18 cellular contexts compared by ENCODE assay signal in genomic region chr6:1104988-1105670, GRCh38.
DNase-seq lines count a peak whose midpoint lies in the region; ATAC-seq, FAIRE-seq and TF ChIP-seq lines count a peak whose summit lies in the region.
"Had no signal": no experiment of that assay in that cellular context is flagged by ENCODE, and none has a peak within 500 bp of the region (broad histone marks: within the 10 kb centered on the region; RNA-seq: fewer than 3 reads in every experiment).

No MANE protein-coding gene starts in this region.

- H3K23ac ChIP-seq in IMR-90 (ENCODE audit: low read depth, low read length) = no peak overlapping the region

- H3F3A ChIP-seq in GM23338 (replicated peaks; ENCODE audit: low read depth) = no peaks in the 10 kb centered on the region

- dilution Hi-C loops in IMR-90 (cut with HindIII; ENCODE audit: low sequenced_read_pairs, unreplicated experiment) = no loop called here
- dilution Hi-C loops in keratinocyte (cut with MboI; ENCODE audit: extremely low pct_ligation_motif_present, low sequenced_read_pairs) = no loop called here

- no peak overlapping the region for H2AK9ac ChIP-seq in IMR-90 (replicated peaks; ENCODE audit: low read depth, low read length, poor library complexity)

- H3K36me3 ChIP-seq in GM23338 (ENCODE audit: insufficient read depth) (peaks cover 2% of the 10 kb centered on the region; the same call in 1 of the 2 replicates), IMR-90 (ENCODE audit: control insufficient read depth, insufficient read depth, low read length) (no peaks in the 10 kb centered on the region), keratinocyte (ENCODE audit: control insufficient read depth in 2 of 2, extremely low read depth in 1 of 2, insufficient read depth in 2 of 2, low read length in 2 of 2) (no peaks in the 10 kb centered on the region), brain microvascular endothelial cell (replicated peaks) (no peaks in the 10 kb centered on the region)

- H3K56ac ChIP-seq in IMR-90 (ENCODE audit: extremely low read depth, insufficient read depth, low read length) = no peak overlapping the region

- TF ChIP-seq RAD21 in IMR-90 (IDR thresholded peaks at IDR 0.05; ENCODE audit: low read length) = no peak

- peaks cover 22% of the 10 kb centered on the region for H3K4me1 Mint-ChIP-seq in GM23338
- H3K4me1 Mint-ChIP-seq: B cell had no signal

- H3K9ac ChIP-seq in IMR-90 (ENCODE audit: low read depth, low read length) = no peak overlapping the region
- H3K9ac ChIP-seq in keratinocyte (ENCODE audit: control insufficient read depth, extremely low read depth, insufficient read depth, low read length) = no peak overlapping the region

- no peak overlapping the region; the same call in 1 of the 2 replicates for H3K18ac ChIP-seq in IMR-90 (ENCODE audit: low read depth, low read length)

- H3K27me3 Mint-ChIP-seq in GM23338 (ENCODE audit: insufficient read depth, low read depth, poor library complexity) = peaks cover 89% of the 10 kb centered on the region

- TF ChIP-seq CTCF in GM23338 (conservative IDR thresholded peaks at IDR 0.05; ENCODE audit: low read depth in 2 of 2) = no peak
- TF ChIP-seq CTCF in IMR-90 (conservative IDR thresholded peaks at IDR 0.05; ENCODE audit: low read depth, low read length) = no peak
- TF ChIP-seq CTCF in foreskin keratinocyte (conservative IDR thresholded peaks at IDR 0.05) = no peak
- TF ChIP-seq CTCF in keratinocyte (optimal IDR thresholded peaks at IDR 0.05 in 1 of 3, IDR thresholded peaks at IDR 0.05 in 1 of 3, conservative IDR thresholded peaks at IDR 0.05 in 1 of 3; ENCODE audit: extremely low read depth in 1 of 3, insufficient read depth in 2 of 3, low read length in 3 of 3) = no peak
- no peak for TF ChIP-seq CTCF in brain microvascular endothelial cell (IDR thresholded peaks at IDR 0.05; ENCODE audit: low read depth, low read length, missing control alignments)

- H3K9me3 Mint-ChIP-seq in GM23338 = peaks cover 18% of the 10 kb centered on the region

- H4K20me1 ChIP-seq in GM23338 (replicated peaks; ENCODE audit: insufficient read depth) (no peaks in the 10 kb centered on the region; the same call in 1 of the 2 replicates), IMR-90 (ENCODE audit: insufficient read depth, low read length) (no peaks in the 10 kb centered on the region), keratinocyte (ENCODE audit: control insufficient read depth, extremely low read depth, insufficient read depth, low read length) (no peaks in the 10 kb centered on the region)

- H2BK5ac ChIP-seq in IMR-90 (ENCODE audit: low read depth, low read length, poor library complexity, severe bottlenecking) = no peak overlapping the region

- H3K4me1 ChIP-seq in GM23338 (ENCODE audit: insufficient read depth) (peaks cover 12% of the 10 kb centered on the region; the same call in 1 of the 2 replicates), IMR-90 (ENCODE audit: control insufficient read depth, insufficient read depth, low read length) (peaks cover 6% of the 10 kb centered on the region; the same call in 1 of the 2 replicates), foreskin keratinocyte (no peaks in the 10 kb centered on the region), keratinocyte (ENCODE audit: control insufficient read depth, extremely low read depth, insufficient read depth, low read length) (peaks cover 17% of the 10 kb centered on the region)

- H2AK5ac ChIP-seq in IMR-90 (ENCODE audit: low read depth, low read length) = 0 out of 2 replicates have a peak overlapping the region, but pooled peaks have one; percentile 5

- in situ Hi-C loops in IMR-90 (cut with MboI; ENCODE audit: low sequenced_read_pairs) = no loop called here
- in situ Hi-C loops in brain microvascular endothelial cell (cut with HindIII; ENCODE audit: low pct_ligation_motif_present, low sequenced_read_pairs) = no loop called here

- H3K4me3 Mint-ChIP-seq in GM23338 = no peak overlapping the region
- H3K4me3 Mint-ChIP-seq: B cell; CD4-positive, alpha-beta T cell had no signal

- no peak overlapping the region for H2AFZ ChIP-seq in GM23338
- no peak overlapping the region for H2AFZ ChIP-seq in IMR-90 (replicated peaks; ENCODE audit: low read length, poor library complexity)
- no peak overlapping the region for H2AFZ ChIP-seq in keratinocyte (ENCODE audit: control insufficient read depth, low read length)

- 0 out of 2 replicates have a peak overlapping the region, but pooled peaks have one; percentile 36 for H2BK20ac ChIP-seq in IMR-90 (ENCODE audit: low read depth, low read length)

- H3K4me2 ChIP-seq in GM23338 = no peak overlapping the region
- H3K4me2 ChIP-seq in IMR-90 (ENCODE audit: low read depth, low read length) = no peak overlapping the region
- peak overlapping the region; percentile 24 for H3K4me2 ChIP-seq in keratinocyte (ENCODE audit: control insufficient read depth, extremely low read depth, insufficient read depth, low read depth, low read length)

- H3K27me3 ChIP-seq in GM23338 (ENCODE audit: insufficient read depth) = peaks cover 95% of the 10 kb centered on the region
- no peaks in the 10 kb centered on the region; the same call in 1 of the 2 replicates for H3K27me3 ChIP-seq in IMR-90 (ENCODE audit: control insufficient read depth, insufficient read depth, low read length)
- no peaks in the 10 kb centered on the region for H3K27me3 ChIP-seq in foreskin keratinocyte
- H3K27me3 ChIP-seq in keratinocyte (ENCODE audit: control insufficient read depth, extremely low read depth, insufficient read depth, low read length) = no peaks in the 10 kb centered on the region
- no peaks in the 10 kb centered on the region for H3K27me3 ChIP-seq in brain microvascular endothelial cell (replicated peaks)

- no peak overlapping the region for H3K27ac Mint-ChIP-seq in GM23338
- H3K27ac Mint-ChIP-seq: B cell; CD4-positive, alpha-beta T cell had no signal

- H3K9me3 ChIP-seq in IMR-90 (ENCODE audit: control insufficient read depth, insufficient read depth, low read length) (no peaks in the 10 kb centered on the region), keratinocyte (ENCODE audit: control insufficient read depth, low read depth, low read length) (no peaks in the 10 kb centered on the region)

- no peak overlapping the region for H4K8ac ChIP-seq in IMR-90 (ENCODE audit: low read depth in 2 of 2, low read length in 2 of 2)

- H3K79me2 ChIP-seq in GM23338 (replicated peaks; ENCODE audit: insufficient read depth) (no peaks in the 10 kb centered on the region), keratinocyte (ENCODE audit: control insufficient read depth, insufficient read depth, low read length) (no peaks in the 10 kb centered on the region)

- 72% methylated on average over 2 of the region's 8 CpGs; no CpG with 5 or more reads in 1 of the 2 experiments for WGBS in IMR-90 (ENCODE audit: extremely low coverage in 2 of 2, insufficient read length in 1 of 2), 2 experiments

- intact Hi-C loops in IMR-90 (cut with micrococcal nuclease) = no loop called here

- no peak overlapping the region for H3K14ac ChIP-seq in IMR-90 (replicated peaks; ENCODE audit: low read depth, low read length)

- no TSS peak for BruUV-seq in IMR-90 (replicated peaks; lab: Mats Ljungman, UMichigan)

- no peak overlapping the region for H2BK120ac ChIP-seq in IMR-90 (ENCODE audit: low read depth, low read length)

- H4K91ac ChIP-seq in IMR-90 (ENCODE audit: insufficient read depth, low read depth, low read length) = no peak overlapping the region

- no peaks in the 10 kb centered on the region for H3K9me1 ChIP-seq in IMR-90 (ENCODE audit: insufficient read depth, low read length)
- H3K9me1 ChIP-seq in keratinocyte (ENCODE audit: control insufficient read depth, extremely low read depth, insufficient read depth, low read length) = no peaks in the 10 kb centered on the region

- POLR2A ChIA-PET in IMR-90 (lab: Charles Lee; ENCODE audit: unreplicated experiment) = no interaction called here

- peaks cover 14% of the 10 kb centered on the region for H3K36me3 Mint-ChIP-seq in GM23338 (ENCODE audit: low read depth)

- no peak overlapping the region for H4K5ac ChIP-seq in IMR-90 (ENCODE audit: low read depth, low read length)

- no peak overlapping the region for H2BK15ac ChIP-seq in IMR-90 (ENCODE audit: low read depth, low read length)

- H3K27ac ChIP-seq in GM23338 (ENCODE audit: low read depth) (no peak overlapping the region), IMR-90 (ENCODE audit: insufficient read depth, low read length) (no peak overlapping the region), foreskin keratinocyte (no peak overlapping the region), keratinocyte (ENCODE audit: control insufficient read depth, insufficient read depth, low read length) (no peak overlapping the region), brain microvascular endothelial cell (no peak overlapping the region)
- H3K27ac ChIP-seq: HL-60 had no signal

- DNase-seq in GM23338 (ENCODE audit: low spot score) = peak; percentile 28
- no peak for DNase-seq in IMR-90
- peak; percentile 61 to 82 for DNase-seq in foreskin keratinocyte
- no peak for DNase-seq in keratinocyte (ENCODE audit: low read depth, low spot score)
- DNase-seq in DMS 273 treated with DMSO at 0.1 percent for 48 hours (lab: John Stamatoyannopoulos, UW) = no peak
- no peak for DNase-seq in brain microvascular endothelial cell
- DNase-seq in activated T-cell treated with anti-CD3 and anti-CD28 coated beads, Interleukin-2, amount 50 U/mL, for 48 hours = no peak
- DNase-seq: C1 segment of cervical spinal cord; CD4-positive, alpha-beta T cell; DMS153; DMS79 treated with DMSO at 0.1 percent for 48 hours; EL; GDM1; H7 had no signal

- H3K9me2 ChIP-seq in GM23338 (ENCODE audit: insufficient read depth) = no peaks in the 10 kb centered on the region

- no peaks in the 10 kb centered on the region for H3K79me1 ChIP-seq in IMR-90 (ENCODE audit: low read depth in 1 of 2, low read length in 2 of 2)

- peak; percentile 57 for FAIRE-seq in keratinocyte (lab: Jason Lieb, UNC)
- FAIRE-seq: A204.1, GM12892 had no signal

- CTCF ChIA-PET in IMR-90 (lab: Yijun Ruan, JAX) = no interaction called here

- H3K4ac ChIP-seq in IMR-90 (ENCODE audit: low read depth, low read length) = no peak overlapping the region

- no peak overlapping the region for H3K4me3 ChIP-seq in GM23338
- no peak overlapping the region for H3K4me3 ChIP-seq in IMR-90 (ENCODE audit: insufficient read depth, low read depth, low read length)
- no peak overlapping the region for H3K4me3 ChIP-seq in keratinocyte (ENCODE audit: control insufficient read depth in 2 of 3, extremely low read depth in 1 of 3, insufficient read depth in 2 of 3, low read depth in 1 of 3, low read length in 3 of 3)
- no peak overlapping the region for H3K4me3 ChIP-seq in brain microvascular endothelial cell (ENCODE audit: low read depth, low read length)

- no peak for TF ChIP-seq POLR2A in IMR-90 (IDR thresholded peaks at IDR 0.05; ENCODE audit: low read depth, low read length)

- ATAC-seq in GM23338 (no peak; the same call in 2 of the 3 replicates), IMR-90 (ENCODE audit: low read depth) (no peak), foreskin keratinocyte (no peak)

TF ChIP-seq in GM23338, 12 proteins besides CTCF, POLR2A, EP300 and RAD21 (continues in another document):
- TF ChIP-seq ZNF114 (CRISPR knock-in tag; IDR thresholded peaks at IDR 0.05) = no peak
- no peak for TF ChIP-seq EZH2 (IDR thresholded peaks at IDR 0.05; ENCODE audit: low read depth, unreplicated experiment)

TF ChIP-seq in IMR-90, 13 proteins besides CTCF, POLR2A, EP300 and RAD21 (continues in another document):
- TF ChIP-seq RFX5 (IDR thresholded peaks at IDR 0.05; ENCODE audit: low read depth, low read length) = no peak
- no peak for TF ChIP-seq NFE2L2 (IDR thresholded peaks at IDR 0.05; ENCODE audit: low read depth, low read length)

Comparison
In these comparisons a context has a peak if more than half of its experiments do, and no peak if none do; other contexts are left out.
1. DNase-seq: peak in GM23338 (single experiment) and foreskin keratinocyte (2 of 2); none in IMR-90 (single experiment), keratinocyte (single experiment), DMS 273 treated with DMSO at 0.1 percent for 48 hours (single experiment), brain microvascular endothelial cell (single experiment) and activated T-cell treated with anti-CD3 and anti-CD28 coated beads, Interleukin-2, amount 50 U/mL, for 48 hours (0 of 2).